Comparison of ENCODE assay signal across 29 cellular contexts in the genomic region with DNA sequence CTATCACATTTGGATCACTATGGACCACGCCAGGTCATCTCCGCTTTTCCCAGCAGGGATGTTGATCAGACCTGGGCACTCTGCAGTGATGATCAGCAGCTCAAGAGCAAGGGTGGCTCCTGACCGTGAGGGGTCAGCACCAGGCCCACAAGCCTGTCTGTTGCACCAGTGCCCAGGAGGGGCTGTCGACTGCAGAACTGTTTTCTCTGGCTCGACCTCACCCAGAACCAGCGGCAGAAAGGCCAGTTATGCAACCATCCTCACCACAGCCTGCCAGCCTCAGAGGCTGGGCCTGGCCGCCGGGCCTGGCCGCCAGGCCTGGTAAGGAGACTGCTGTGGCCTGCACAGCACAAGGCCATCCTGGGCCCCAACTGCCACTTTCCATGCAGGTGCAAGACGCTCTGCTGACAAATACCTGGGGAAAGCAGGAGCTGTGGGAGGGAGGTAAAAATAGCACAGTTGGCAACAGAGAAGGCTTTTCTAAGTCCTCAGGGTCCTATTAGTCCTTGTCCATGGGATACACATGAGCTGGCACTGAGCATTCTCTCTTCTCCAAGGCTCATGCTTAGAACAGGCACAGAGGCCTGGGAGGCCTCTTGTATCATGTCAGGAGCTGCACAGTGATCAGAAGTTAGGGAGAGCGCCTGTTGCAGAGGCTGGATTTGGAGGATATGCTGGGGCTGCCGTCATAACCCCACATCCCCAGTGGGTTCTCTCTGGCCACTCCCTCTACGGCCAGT. TPM values are rescaled to one million over a fixed set of nuclear protein-coding genes. Genes with fewer than 3 reads are reported as not detected.
DNase-seq lines count a peak whose midpoint lies in the region; FAIRE-seq and TF ChIP-seq lines count a peak whose summit lies in the region.
"Had no signal": no experiment of that assay in that cellular context is flagged by ENCODE, and none has a peak within 500 bp of the region (broad histone marks: within the 10 kb centered on the region; RNA-seq: fewer than 3 reads in every experiment).

No MANE protein-coding gene starts in this region.

- H3K4me3 ChIP-seq in esophagus muscularis mucosa, result no peak overlapping the region
- no peak overlapping the region for H3K4me3 ChIP-seq in skeletal muscle tissue (ENCODE audit: low read length in 3 of 3)
- H3K4me3 ChIP-seq: heart right ventricle, left lung, MG63 had no signal

- CTCF ChIA-PET in activated naive CD4-positive, alpha-beta T cell treated with anti-CD3 and anti-CD28 coated beads, Interleukin-2, amount 10 ng/mL, durations not matched to agents 7 days and 5 days (lab: Charles Lee), result interaction anchor here (0.9 kb wide), 1 partner anchor 21 kb away, joined by 3 read pairs; no protein-coding TSS in a partner anchor

- H3K27ac Mint-ChIP-seq in activated naive CD4-positive, alpha-beta T cell treated with anti-CD3 and anti-CD28 coated beads, Interleukin-2, amount 10 ng/mL, durations not matched to agents 7 days and 5 days, result no peak overlapping the region
- H3K27ac Mint-ChIP-seq: activated B cell treated with CpG ODN at 0.5 μM for 24 hours; natural killer cell treated with Interleukin-12 subunit alpha and Interleukin-12 subunit beta and Interleukin-15 and Interleukin-18, amount 100 ng/mL, for 72 hours; progenitor cell of endocrine pancreas; stimulated activated effector memory CD8-positive, alpha-beta T cell treated with anti-CD3 and anti-CD28 coated beads, Interleukin-12 subunit alpha, Interleukin-12 subunit beta, amount 100 ng/mL, for 72 hours; T-helper 2 cell treated with Interferon-gamma antibody and Interleukin-4, amounts not matched to agents 5 μg/mL and 100 μg/mL, for 36 hours had no signal

- no peak overlapping the region for H3K4me3 Mint-ChIP-seq in activated naive CD4-positive, alpha-beta T cell treated with anti-CD3 and anti-CD28 coated beads, Interleukin-2, amount 10 ng/mL, durations not matched to agents 7 days and 5 days
- H3K4me3 Mint-ChIP-seq: activated B cell treated with CpG ODN at 0.5 μM for 24 hours; dendritic cell treated with granulocyte-macrophage colony-stimulating factor and Interleukin-4, amounts not matched to agents 40 ng/mL and 50 ng/mL, for 4 days; natural killer cell treated with Interleukin-12 subunit alpha and Interleukin-12 subunit beta and Interleukin-15 and Interleukin-18, amount 100 ng/mL, for 72 hours; stimulated activated effector memory CD8-positive, alpha-beta T cell treated with anti-CD3 and anti-CD28 coated beads, Interleukin-12 subunit alpha, Interleukin-12 subunit beta, amount 100 ng/mL, for 72 hours; T-helper 2 cell treated with Interferon-gamma antibody and Interleukin-4, amounts not matched to agents 5 μg/mL and 100 μg/mL, for 36 hours had no signal

- intact Hi-C loops in esophagus muscularis mucosa (cut with DNase I), result no loop called here

- peaks cover 6 to 95% (median 73%) of the 10 kb centered on the region in 4 donors for H3K4me1 ChIP-seq in esophagus muscularis mucosa
- H3K4me1 ChIP-seq in skeletal muscle tissue (ENCODE audit: control insufficient read depth in 3 of 3, insufficient read depth in 3 of 3, low read length in 3 of 3), result peaks cover 16 to 40% (median 16%) of the 10 kb centered on the region in 3 donors

- no peaks in the 10 kb centered on the region for H3K36me3 ChIP-seq in esophagus muscularis mucosa
- no peaks in the 10 kb centered on the region for H3K36me3 ChIP-seq in skeletal muscle tissue (ENCODE audit: control insufficient read depth in 3 of 3, insufficient read depth in 3 of 3, low read length in 3 of 3)
- H3K36me3 ChIP-seq: brain microvascular endothelial cell, heart right ventricle, left lung had no signal

- peak overlapping the region in 2 of 3 donors; percentile 12 to 41 for H3K9ac ChIP-seq in skeletal muscle tissue (ENCODE audit: low read depth in 1 of 3, low read length in 3 of 3)

- H3K27ac ChIP-seq in esophagus muscularis mucosa (replicated peaks in 1 of 4) (peak overlapping the region; percentile 16 to 60 (median 46)), skeletal muscle tissue (ENCODE audit: low read depth, low read length) (no peak overlapping the region)
- H3K27ac ChIP-seq: brain microvascular endothelial cell, heart right ventricle, left lung, RWPE1 had no signal

- H3K9me3 ChIP-seq in esophagus muscularis mucosa, result no peaks in the 10 kb centered on the region
- no peaks in the 10 kb centered on the region for H3K9me3 ChIP-seq in skeletal muscle tissue (ENCODE audit: control insufficient read depth in 3 of 3, low read length in 3 of 3)
- H3K9me3 ChIP-seq: heart right ventricle, left lung, MG63 had no signal

- DNase-seq in NCI-H2107 treated with DMSO at 0.1 percent for 48 hours (lab: John Stamatoyannopoulos, UW; ENCODE audit: unreplicated experiment), result peak; percentile 20
- no peak for DNase-seq in NCI-H2107 (lab: John Stamatoyannopoulos, UW)
- DNase-seq in NCI-H526 (lab: John Stamatoyannopoulos, UW), result peak; percentile 88 to 90
- no peak for DNase-seq in esophagus muscularis mucosa (ENCODE audit: extremely low spot score)
- no peak for DNase-seq in RCC 7860 (ENCODE audit: low spot score)
- no peak for DNase-seq in activated CD8-positive, alpha-beta memory T cell treated with anti-CD3 and anti-CD28 coated beads, Interleukin-2, amount 50 U/mL, for 48 hours
- no peak for DNase-seq in activated naive CD4-positive, alpha-beta T cell treated with anti-CD3 and anti-CD28 coated beads, Interleukin-2, amount 10 ng/mL, durations not matched to agents 7 days and 5 days
- DNase-seq: 8988T; activated B cell treated with CpG ODN at 0.5 μM for 24 hours; activated CD4-positive, alpha-beta T cell treated with anti-CD3 and anti-CD28 coated beads, Interleukin-2, amount 50 U/mL, for 4 hours; DMS79; H7; heart right ventricle; left lung; midbrain; NCI-H1694; NCI-H446 treated with DMSO at 0.1 percent for 48 hours; NK-92 treated with Interleukin-12 subunit alpha and Interleukin-12 subunit beta, amount 100 ng/mL, for 24 hours; small intestine; stimulated activated CD4-positive, alpha-beta T cell treated with anti-CD3 and anti-CD28 coated beads, Interleukin-2, amount 100 ng/mL, for 24 hours had no signal

- no peaks in the 10 kb centered on the region for H3K36me3 Mint-ChIP-seq in activated naive CD4-positive, alpha-beta T cell treated with anti-CD3 and anti-CD28 coated beads, Interleukin-2, amount 10 ng/mL, durations not matched to agents 7 days and 5 days
- H3K36me3 Mint-ChIP-seq: natural killer cell treated with Interleukin-12 subunit alpha and Interleukin-12 subunit beta and Interleukin-15 and Interleukin-18, amount 100 ng/mL, for 72 hours; stimulated activated effector memory CD8-positive, alpha-beta T cell treated with anti-CD3 and anti-CD28 coated beads, Interleukin-12 subunit alpha, Interleukin-12 subunit beta, amount 100 ng/mL, for 72 hours had no signal

- FAIRE-seq in RCC 7860 (lab: Jason Lieb, UNC), result no peak
- FAIRE-seq: small intestine had no signal

- no peaks in the 10 kb centered on the region for H3K4me1 Mint-ChIP-seq in activated naive CD4-positive, alpha-beta T cell treated with anti-CD3 and anti-CD28 coated beads, Interleukin-2, amount 10 ng/mL, durations not matched to agents 7 days and 5 days
- H3K4me1 Mint-ChIP-seq: stimulated activated effector memory CD8-positive, alpha-beta T cell treated with anti-CD3 and anti-CD28 coated beads, Interleukin-12 subunit alpha, Interleukin-12 subunit beta, amount 100 ng/mL, for 72 hours had no signal

- TF ChIP-seq EP300 in esophagus muscularis mucosa (IDR thresholded peaks at IDR 0.05), result no peak

- whole genome bisulfite sequencing in esophagus muscularis mucosa, result 73% methylated on average over 7 of the region's 13 CpGs

- no peak for TF ChIP-seq CTCF in esophagus muscularis mucosa (IDR thresholded peaks at IDR 0.05)

- no peaks in the 10 kb centered on the region for H3K27me3 Mint-ChIP-seq in activated naive CD4-positive, alpha-beta T cell treated with anti-CD3 and anti-CD28 coated beads, Interleukin-2, amount 10 ng/mL, durations not matched to agents 7 days and 5 days
- H3K27me3 Mint-ChIP-seq: activated B cell treated with CpG ODN at 0.5 μM for 24 hours had no signal

- TF ChIP-seq POLR2A in esophagus muscularis mucosa (IDR thresholded peaks at IDR 0.05; ENCODE audit: low read depth), result no peak

- no peaks in the 10 kb centered on the region for H3K9me3 Mint-ChIP-seq in activated naive CD4-positive, alpha-beta T cell treated with anti-CD3 and anti-CD28 coated beads, Interleukin-2, amount 10 ng/mL, durations not matched to agents 7 days and 5 days
- H3K9me3 Mint-ChIP-seq: activated B cell treated with CpG ODN at 0.5 μM for 24 hours; dendritic cell treated with granulocyte-macrophage colony-stimulating factor and Interleukin-4, amounts not matched to agents 40 ng/mL and 50 ng/mL, for 4 days; natural killer cell treated with Interleukin-12 subunit alpha and Interleukin-12 subunit beta and Interleukin-15 and Interleukin-18, amount 100 ng/mL, for 72 hours; stimulated activated effector memory CD8-positive, alpha-beta T cell treated with anti-CD3 and anti-CD28 coated beads, Interleukin-12 subunit alpha, Interleukin-12 subunit beta, amount 100 ng/mL, for 72 hours; T-helper 2 cell treated with Interferon-gamma antibody and Interleukin-4, amounts not matched to agents 5 μg/mL and 100 μg/mL, for 36 hours had no signal

- H3K27me3 ChIP-seq in esophagus muscularis mucosa (no peaks in the 10 kb centered on the region), skeletal muscle tissue (ENCODE audit: control insufficient read depth in 3 of 3, insufficient read depth in 3 of 3, low read length in 3 of 3) (no peaks in the 10 kb centered on the region)
- H3K27me3 ChIP-seq: brain microvascular endothelial cell, MG63 had no signal

RNA-seq across cellular contexts. Expression of gene KCNMA1, which starts 17.5 kb away (rescaled TPM):
- total RNA-seq in esophagus muscularis mucosa, result 100 to 1,000 TPM; 146 to 300 (median 265) TPM
- total RNA-seq in skeletal muscle tissue, result 18.8 TPM

Comparison
In these comparisons a context has a peak if more than half of its experiments do, and no peak if none do; other contexts are left out.
1. DNase-seq: peak in NCI-H2107 treated with DMSO at 0.1 percent for 48 hours (single experiment) and NCI-H526 (2 of 2); none in NCI-H2107 (single experiment), esophagus muscularis mucosa (single experiment), RCC 7860 (single experiment), activated CD8-positive, alpha-beta memory T cell treated with anti-CD3 and anti-CD28 coated beads, Interleukin-2, amount 50 U/mL, for 48 hours (single experiment) and activated naive CD4-positive, alpha-beta T cell treated with anti-CD3 and anti-CD28 coated beads, Interleukin-2, amount 10 ng/mL, durations not matched to agents 7 days and 5 days (single experiment).